10 cellular contexts compared by ENCODE assay signal in the genomic region with DNA sequence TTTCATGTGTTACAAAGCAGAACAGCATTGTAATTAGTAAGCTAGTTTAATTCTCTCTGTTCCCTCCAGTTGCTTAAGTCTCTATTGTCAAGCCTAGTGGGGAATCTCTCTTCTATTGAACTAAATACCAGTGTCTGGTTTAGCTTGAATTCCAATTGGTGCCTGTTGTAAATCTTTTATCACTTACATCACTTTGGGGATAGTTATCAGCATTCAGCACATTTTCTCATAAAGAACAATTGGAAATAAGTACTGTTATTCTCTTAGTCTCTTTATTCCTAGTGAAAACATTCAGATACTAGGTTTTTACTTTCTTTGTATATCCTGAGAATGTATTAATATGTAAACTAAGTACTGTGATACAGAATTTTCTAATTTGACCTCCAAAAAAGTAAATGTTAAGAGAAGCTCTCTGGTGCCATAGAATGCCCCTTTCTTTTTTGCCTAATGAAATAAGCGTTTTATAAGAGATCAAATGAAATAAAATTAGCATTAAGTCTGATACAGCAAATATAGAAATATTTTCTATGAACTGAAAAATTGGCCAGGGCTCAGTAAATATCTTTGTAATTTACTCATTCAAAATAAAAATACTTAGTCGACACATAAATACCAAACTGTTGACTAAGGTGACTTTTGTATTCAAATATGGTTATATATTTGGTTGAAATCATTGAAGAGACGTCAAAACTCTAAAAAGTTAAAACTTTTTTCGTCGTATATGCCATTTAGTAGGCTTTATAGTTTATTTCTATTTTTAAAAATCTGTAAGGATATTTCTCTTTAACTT. TPM values are rescaled to one million over a fixed set of nuclear protein-coding genes. Genes with fewer than 3 reads are reported as not detected.
DNase-seq lines count a peak whose midpoint lies in the region; ATAC-seq and TF ChIP-seq lines count a peak whose summit lies in the region.
"Had no signal": no experiment of that assay in that cellular context is flagged by ENCODE, and none has a peak within 500 bp of the region (broad histone marks: within the 10 kb centered on the region; RNA-seq: fewer than 3 reads in every experiment).

No MANE protein-coding gene starts in this region.

- peak overlapping the region; percentile 87 for H3K4me3 ChIP-seq in OCI-LY7 (ENCODE audit: low read depth, low read length, poor library complexity, severe bottlenecking)
- H3K4me3 ChIP-seq in lower leg skin (ENCODE audit: low read depth, poor library complexity, severe bottlenecking): no peak overlapping the region

- TF ChIP-seq CTCF in OCI-LY7 (conservative IDR thresholded peaks at IDR 0.05; ENCODE audit: low read length): no peak
- TF ChIP-seq CTCF in lower leg skin (IDR thresholded peaks at IDR 0.05): no peak

- intact Hi-C loops in OCI-LY7 (cut with micrococcal nuclease; ENCODE audit: unreplicated experiment): loop anchor here (5.0 kb wide), 1 partner anchor 122 kb away; no protein-coding TSS in a partner anchor
- intact Hi-C loops in lower leg skin (cut with DNase I; ENCODE audit: low total_unique reads): no loop called here

- H3K27ac Mint-ChIP-seq in activated T-cell treated with anti-CD3 and anti-CD28 coated beads, Interleukin-2, amount 50 U/mL, for 72 hours: peak overlapping the region; percentile 81
- no peak overlapping the region for H3K27ac Mint-ChIP-seq in stimulated activated effector memory CD8-positive, alpha-beta T cell treated with anti-CD3 and anti-CD28 coated beads, Interleukin-12 subunit alpha, Interleukin-12 subunit beta, amount 100 ng/mL, for 72 hours
- H3K27ac Mint-ChIP-seq: activated B cell treated with CpG ODN at 0.5 μM for 24 hours; stimulated activated memory B cell treated with anti-CD40 and anti-IgM and Interleukin-4, amounts not matched to agents 10 μg/mL and 1 μg/mL and 100 μg/mL, for 72 hours had no signal

- H3K79me2 ChIP-seq in OCI-LY7 (ENCODE audit: insufficient read depth, low read depth, low read length): peaks cover 64% of the 10 kb centered on the region

- no peaks in the 10 kb centered on the region for H3K9me3 ChIP-seq in OCI-LY7 (ENCODE audit: low read length)

- H3K9me2 ChIP-seq in OCI-LY7 (ENCODE audit: insufficient read depth, low read length): no peaks in the 10 kb centered on the region

- WGBS in lower leg skin, 2 donors: 60 to 64% methylated on average over 5 of the region's 5 CpGs

- no peaks in the 10 kb centered on the region for H3K27me3 Mint-ChIP-seq in activated T-cell treated with anti-CD3 and anti-CD28 coated beads, Interleukin-2, amount 50 U/mL, for 72 hours (ENCODE audit: low read depth)
- H3K27me3 Mint-ChIP-seq: activated B cell treated with CpG ODN at 0.5 μM for 24 hours; stimulated activated memory B cell treated with anti-CD40 and anti-IgM and Interleukin-4, amounts not matched to agents 10 μg/mL and 1 μg/mL and 100 μg/mL, for 72 hours had no signal

- BruUV-seq in OCI-LY7 (replicated peaks; lab: Mats Ljungman, UMichigan): no TSS peak

- ATAC-seq in activated T-cell treated with anti-CD3 and anti-CD28 coated beads, Interleukin-2, amount 50 U/mL, for 72 hours (replicated peaks in 1 of 2): no peak
- no peak for ATAC-seq in stimulated activated effector memory CD8-positive, alpha-beta T cell treated with anti-CD3 and anti-CD28 coated beads, Interleukin-12 subunit alpha, Interleukin-12 subunit beta, amount 100 ng/mL, for 72 hours
- ATAC-seq: stimulated activated memory B cell treated with anti-CD40 and anti-IgM and Interleukin-4, amounts not matched to agents 10 μg/mL and 1 μg/mL and 100 μg/mL, for 72 hours had no signal

- POLR2A ChIA-PET in OCI-LY7 (lab: Charles Lee): interaction anchor here (1.4 kb wide), 1 partner anchor 26 kb away, joined by 4 read pairs; a partner anchor contains a TSS

- H3K36me3 ChIP-seq in OCI-LY7 (ENCODE audit: insufficient read depth, low read length): peaks cover 39% of the 10 kb centered on the region

- H3K4me1 ChIP-seq in OCI-LY7 (ENCODE audit: insufficient read depth, low read length, poor library complexity, severe bottlenecking): peaks cover 31% of the 10 kb centered on the region

- peaks cover 43% of the 10 kb centered on the region for H3K4me1 Mint-ChIP-seq in activated T-cell treated with anti-CD3 and anti-CD28 coated beads, Interleukin-2, amount 50 U/mL, for 72 hours (ENCODE audit: low read depth)
- H3K4me1 Mint-ChIP-seq in stimulated activated effector memory CD8-positive, alpha-beta T cell treated with anti-CD3 and anti-CD28 coated beads, Interleukin-12 subunit alpha, Interleukin-12 subunit beta, amount 100 ng/mL, for 72 hours: peaks cover 17% of the 10 kb centered on the region

- H3K4me2 ChIP-seq in OCI-LY7 (ENCODE audit: low read length): peak overlapping the region; percentile 93

- no peak overlapping the region for H3K27ac ChIP-seq in OCI-LY7 (ENCODE audit: low read depth, low read length, poor library complexity, severe bottlenecking)

- no peak for DNase-seq in activated T-cell treated with anti-CD3 and anti-CD28 coated beads, Interleukin-2, amount 50 U/mL, for 72 hours
- no peak for DNase-seq in activated T-cell treated with anti-CD3 and anti-CD28 coated beads, Interleukin-2, amount 50 U/mL, for 48 hours
- DNase-seq in OCI-LY7 (ENCODE audit: low spot score) (no peak), erythroblast (lab: John Stamatoyannopoulos, UW) (peak; percentile 27 to 56), cerebellar nuclear complex (lab: John Stamatoyannopoulos, UW) (no peak), lower leg skin (ENCODE audit: low spot score in 2 of 2) (no peak), NOMO-1 treated with dmso at 0.1 percent for 144 hours (lab: John Stamatoyannopoulos, UW; ENCODE audit: unreplicated experiment) (no peak)
- no peak for DNase-seq in stimulated activated effector memory CD8-positive, alpha-beta T cell treated with anti-CD3 and anti-CD28 coated beads, Interleukin-12 subunit alpha, Interleukin-12 subunit beta, amount 100 ng/mL, for 72 hours (ENCODE audit: low spot score in 2 of 2)
- DNase-seq: activated B cell treated with CpG ODN at 0.5 μM for 24 hours had no signal

- H3K4me3 Mint-ChIP-seq in activated T-cell treated with anti-CD3 and anti-CD28 coated beads, Interleukin-2, amount 50 U/mL, for 72 hours: peak overlapping the region; percentile 97 to 98
- H3K4me3 Mint-ChIP-seq in stimulated activated effector memory CD8-positive, alpha-beta T cell treated with anti-CD3 and anti-CD28 coated beads, Interleukin-12 subunit alpha, Interleukin-12 subunit beta, amount 100 ng/mL, for 72 hours: peak overlapping the region; percentile 82
- H3K4me3 Mint-ChIP-seq: stimulated activated memory B cell treated with anti-CD40 and anti-IgM and Interleukin-4, amounts not matched to agents 10 μg/mL and 1 μg/mL and 100 μg/mL, for 72 hours had no signal

- no peak overlapping the region for H2AFZ ChIP-seq in OCI-LY7 (ENCODE audit: low read length)

- TF ChIP-seq POLR2A in erythroblast (IDR thresholded peaks at IDR 0.05; ENCODE audit: low read length) (no peak), lower leg skin (IDR thresholded peaks at IDR 0.05) (no peak)

- H4K20me1 ChIP-seq in OCI-LY7 (ENCODE audit: insufficient read depth, low read length): peaks cover 30% of the 10 kb centered on the region

- peaks cover 7 to 15% of the 10 kb centered on the region in 2 donors for H3K36me3 Mint-ChIP-seq in activated T-cell treated with anti-CD3 and anti-CD28 coated beads, Interleukin-2, amount 50 U/mL, for 72 hours (ENCODE audit: insufficient read depth in 2 of 2)
- peaks cover 43% of the 10 kb centered on the region for H3K36me3 Mint-ChIP-seq in stimulated activated effector memory CD8-positive, alpha-beta T cell treated with anti-CD3 and anti-CD28 coated beads, Interleukin-12 subunit alpha, Interleukin-12 subunit beta, amount 100 ng/mL, for 72 hours

- CTCF ChIA-PET in OCI-LY7 (lab: Charles Lee; ENCODE audit: unreplicated experiment): no interaction called here

- no peaks in the 10 kb centered on the region for H3K9me3 Mint-ChIP-seq in activated T-cell treated with anti-CD3 and anti-CD28 coated beads, Interleukin-2, amount 50 U/mL, for 72 hours
- no peaks in the 10 kb centered on the region for H3K9me3 Mint-ChIP-seq in stimulated activated effector memory CD8-positive, alpha-beta T cell treated with anti-CD3 and anti-CD28 coated beads, Interleukin-12 subunit alpha, Interleukin-12 subunit beta, amount 100 ng/mL, for 72 hours
- H3K9me3 Mint-ChIP-seq: activated B cell treated with CpG ODN at 0.5 μM for 24 hours; stimulated activated memory B cell treated with anti-CD40 and anti-IgM and Interleukin-4, amounts not matched to agents 10 μg/mL and 1 μg/mL and 100 μg/mL, for 72 hours had no signal

RNA-seq across cellular contexts. Expression of a gene that starts 25.4 kb away (rescaled TPM):
- total RNA-seq in activated T-cell treated with anti-CD3 and anti-CD28 coated beads, Interleukin-2, amount 50 U/mL, for 72 hours: 100 to 1,000 TPM; 154 to 169 TPM
- 68.5 and 81.8 TPM in 2 replicates for total RNA-seq in OCI-LY7 (2014; rRNA removed; shearing (Covaris generic))
- 112 and 116 TPM in 2 replicates for total RNA-seq in OCI-LY7 (2022)
- total RNA-seq in lower leg skin: 10 to 100 TPM; 52.5 to 89.5 (median 75.0) TPM

Comparison
In these comparisons a context has a peak if more than half of its experiments do, and no peak if none do; other contexts are left out.
1. DNase-seq: peak in erythroblast (2 of 2); none in activated T-cell treated with anti-CD3 and anti-CD28 coated beads, Interleukin-2, amount 50 U/mL, for 72 hours (0 of 2), activated T-cell treated with anti-CD3 and anti-CD28 coated beads, Interleukin-2, amount 50 U/mL, for 48 hours (0 of 2), OCI-LY7 (single experiment), stimulated activated effector memory CD8-positive, alpha-beta T cell treated with anti-CD3 and anti-CD28 coated beads, Interleukin-12 subunit alpha, Interleukin-12 subunit beta, amount 100 ng/mL, for 72 hours (0 of 2), cerebellar nuclear complex (0 of 2), lower leg skin (0 of 2) and NOMO-1 treated with dmso at 0.1 percent for 144 hours (single experiment).